Comparison of ENCODE assay signal across 9 cellular contexts in the genomic region with DNA sequence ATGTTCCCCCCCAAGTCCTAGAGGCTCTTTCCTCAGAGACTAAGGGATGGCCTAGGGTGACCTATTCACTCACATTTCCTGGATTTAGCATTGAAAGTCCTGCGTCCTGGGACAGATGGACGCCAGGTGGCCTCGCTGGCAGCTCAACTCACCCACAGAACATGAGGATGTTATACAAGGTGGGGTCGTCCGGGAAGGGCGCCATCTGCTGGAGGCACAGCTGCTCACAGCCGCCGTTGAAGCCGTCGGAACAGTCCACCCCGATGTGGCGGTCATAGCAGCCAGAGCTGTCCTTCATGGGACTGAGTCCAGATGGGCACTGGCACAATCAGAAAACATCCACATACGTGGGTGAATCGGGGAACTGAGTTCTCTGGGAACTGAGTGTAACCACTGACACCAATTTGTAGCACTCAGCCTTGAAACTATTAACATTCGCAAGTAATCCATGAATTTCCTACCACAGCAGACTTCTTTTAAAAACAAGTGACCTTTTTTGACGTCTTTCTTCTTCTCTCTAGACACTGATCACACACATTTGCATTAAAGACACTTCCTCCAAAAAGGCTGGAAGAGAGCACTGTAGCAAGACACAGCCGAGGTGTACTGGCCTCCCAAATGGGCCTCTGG.
DNase-seq lines count a peak whose midpoint lies in the region; ATAC-seq and TF ChIP-seq lines count a peak whose summit lies in the region.
"Had no signal": no experiment of that assay in that cellular context is flagged by ENCODE, and none has a peak within 500 bp of the region (broad histone marks: within the 10 kb centered on the region; RNA-seq: fewer than 3 reads in every experiment).

No MANE protein-coding gene starts in this region.

- H3K9ac ChIP-seq in DND-41 (ENCODE audit: low read depth, low read length) (no peak overlapping the region), KMS-11 (no peak overlapping the region)

- H2AFZ ChIP-seq in DND-41 (ENCODE audit: low read depth, low read length) (no peak overlapping the region), KMS-11 (ENCODE audit: low read depth) (no peak overlapping the region)

- intact Hi-C loops in testis (cut with DNase I; ENCODE audit: low total_unique reads): no loop called here

- H3K4me3 Mint-ChIP-seq in activated naive CD8-positive, alpha-beta T cell treated with anti-CD3 and anti-CD28 coated beads for 36 hours: no peak overlapping the region
- H3K4me3 Mint-ChIP-seq: naive B cell had no signal

- H3K9me3 Mint-ChIP-seq in activated naive CD8-positive, alpha-beta T cell treated with anti-CD3 and anti-CD28 coated beads for 36 hours: no peaks in the 10 kb centered on the region
- H3K9me3 Mint-ChIP-seq: naive B cell had no signal

- no peaks in the 10 kb centered on the region for H3K4me1 Mint-ChIP-seq in activated naive CD8-positive, alpha-beta T cell treated with anti-CD3 and anti-CD28 coated beads for 36 hours
- H3K4me1 Mint-ChIP-seq: naive B cell had no signal

- H3K36me3 ChIP-seq in DND-41 (ENCODE audit: insufficient read depth, low read length): no peaks in the 10 kb centered on the region
- H3K36me3 ChIP-seq in KMS-11 (ENCODE audit: insufficient read depth): no peaks in the 10 kb centered on the region
- no peaks in the 10 kb centered on the region for H3K36me3 ChIP-seq in testis (ENCODE audit: low read depth, missing control alignments)

- no peak overlapping the region for H3K27ac Mint-ChIP-seq in activated naive CD8-positive, alpha-beta T cell treated with anti-CD3 and anti-CD28 coated beads for 36 hours
- H3K27ac Mint-ChIP-seq: naive B cell had no signal

- TF ChIP-seq CTCF in DND-41 (IDR thresholded peaks at IDR 0.05; ENCODE audit: borderline replicate concordance, extremely low read depth, low read length, poor library complexity, severe bottlenecking) (peak; percentile 68), KMS-11 (conservative IDR thresholded peaks at IDR 0.05; ENCODE audit: low read depth, low read length) (peak; percentile 84), testis (IDR thresholded peaks at IDR 0.05) (peak; percentile 21 to 59 (median 35))

- DNase-seq in DND-41: peak; percentile 31
- DNase-seq in activated naive CD8-positive, alpha-beta T cell treated with anti-CD3 and anti-CD28 coated beads for 36 hours: peak; percentile 3
- DNase-seq in iPS-NIHi7 (ENCODE audit: extremely low spot score): peak; percentile 91
- DNase-seq in testis: peak; percentile 82
- no peak for DNase-seq in medulla oblongata (ENCODE audit: extremely low spot score)
- DNase-seq in KG1 (lab: John Stamatoyannopoulos, UW): no peak
- DNase-seq: naive B cell had no signal

- H3K27ac ChIP-seq in DND-41 (ENCODE audit: low read length): no peak overlapping the region
- no peak overlapping the region for H3K27ac ChIP-seq in KMS-11
- no peak overlapping the region for H3K27ac ChIP-seq in testis

- H3K27me3 Mint-ChIP-seq in activated naive CD8-positive, alpha-beta T cell treated with anti-CD3 and anti-CD28 coated beads for 36 hours: peaks cover 7% of the 10 kb centered on the region

- WGBS in testis, 2 donors: 37 to 44% methylated on average over 17 of the region's 17 CpGs

- H3K9me3 ChIP-seq in DND-41 (ENCODE audit: insufficient read depth, low read length, severe bottlenecking) (no peaks in the 10 kb centered on the region), testis (no peaks in the 10 kb centered on the region)

- H3K4me1 ChIP-seq in DND-41 (ENCODE audit: insufficient read depth, low read length) (no peaks in the 10 kb centered on the region), KMS-11 (ENCODE audit: low read depth, poor library complexity, severe bottlenecking) (peaks cover 57% of the 10 kb centered on the region), testis (no peaks in the 10 kb centered on the region)

- no peaks in the 10 kb centered on the region for H4K20me1 ChIP-seq in DND-41 (ENCODE audit: insufficient read depth, low read length)
- no peaks in the 10 kb centered on the region for H4K20me1 ChIP-seq in KMS-11 (ENCODE audit: insufficient read depth)

- no peaks in the 10 kb centered on the region for H3K27me3 ChIP-seq in DND-41 (ENCODE audit: insufficient read depth, low read length, poor library complexity)
- H3K27me3 ChIP-seq in KMS-11 (ENCODE audit: insufficient read depth, low read depth): no peaks in the 10 kb centered on the region
- no peaks in the 10 kb centered on the region for H3K27me3 ChIP-seq in testis

- H3K4me2 ChIP-seq in DND-41 (ENCODE audit: insufficient read depth, low read length): no peak overlapping the region
- no peak overlapping the region for H3K4me2 ChIP-seq in KMS-11

- H3K4me3 ChIP-seq in DND-41 (ENCODE audit: low read depth in 1 of 2, low read length in 2 of 2) (no peak overlapping the region), KMS-11 (IDR thresholded peaks at IDR 0.05; ENCODE audit: insufficient read depth, low read depth, low read length) (no peak overlapping the region), testis (no peak overlapping the region)

- no peak for TF ChIP-seq POLR2A in testis (IDR thresholded peaks at IDR 0.05)

- H3K79me2 ChIP-seq in DND-41 (ENCODE audit: insufficient read depth, low read length) (no peaks in the 10 kb centered on the region), KMS-11 (ENCODE audit: insufficient read depth, low read depth) (no peaks in the 10 kb centered on the region)

- peak; percentile 49; the same call in 1 of the 3 replicates for ATAC-seq in DND-41 (ENCODE audit: insufficient read depth, low read depth)
- peak; percentile 82 for ATAC-seq in GM19372 (IDR thresholded peaks at IDR 0.05; ENCODE audit: low read depth, unreplicated experiment)

- no peaks in the 10 kb centered on the region for H3K36me3 Mint-ChIP-seq in activated naive CD8-positive, alpha-beta T cell treated with anti-CD3 and anti-CD28 coated beads for 36 hours
- H3K36me3 Mint-ChIP-seq: naive B cell had no signal

Comparison
In these comparisons a context has a peak if more than half of its experiments do, and no peak if none do; other contexts are left out.
1. DNase-seq: peak in DND-41 (single experiment), activated naive CD8-positive, alpha-beta T cell treated with anti-CD3 and anti-CD28 coated beads for 36 hours (single experiment), iPS-NIHi7 (single experiment) and testis (single experiment); none in medulla oblongata (single experiment) and KG1 (single experiment).
2. Peak in every context shown above with its lines, with median percentiles within 50 percentile points of each other: CTCF ChIP-seq.